In genomic region chr12:91836696-91837095, GRCh38 we compare ENCODE assay signal across 11 cellular contexts.
"Had no signal": no experiment of that assay in that cellular context is flagged by ENCODE, and none has a peak within 500 bp of the region (broad histone marks: within the 10 kb centered on the region; RNA-seq: fewer than 3 reads in every experiment).

No MANE protein-coding gene starts in this region.

- H3K4me1 Mint-ChIP-seq: GM23338, H9 had no signal

- H3K9me3 ChIP-seq: HAP-1 had no signal

- H2AFZ ChIP-seq: GM23248, GM23338 had no signal

- H3K27ac Mint-ChIP-seq: GM23338, H9, HFFc6 had no signal

- H3K9me3 Mint-ChIP-seq: GM23338, H9, HFFc6 had no signal

- ATAC-seq: GM23338, HCT116 had no signal

- H3K4me3 ChIP-seq: GM23248, GM23338, HAP-1 had no signal

- DNase-seq: GM23248, GOT3, H7, H9, HCEC 1CT, HFFc6 had no signal

- H3K4me1 ChIP-seq: HAP-1 had no signal

- H3K4me3 Mint-ChIP-seq: GM23338, H9, HFFc6 had no signal

- H3K9ac ChIP-seq: GM23248 had no signal

- H3K36me3 ChIP-seq: HAP-1 had no signal

- H3K4me2 ChIP-seq: GM23338 had no signal

- H3K27ac ChIP-seq: GM23248 had no signal

- FAIRE-seq: H1, H54 had no signal
